ENCODE assay signal across 8 cellular contexts in genomic region chr16:67718668-67719047, GRCh38. TPM values are rescaled to one million over a fixed set of nuclear protein-coding genes. Genes with fewer than 3 reads are reported as not detected.
A peak's percentile ranks its signal among the peaks of the same experiment; 100 is the strongest.
DNase-seq lines count a peak whose midpoint lies in the region; ATAC-seq and TF ChIP-seq lines count a peak whose summit lies in the region.

No MANE protein-coding gene starts in this region.

- ATAC-seq in HG03108 (IDR thresholded peaks at IDR 0.05; ENCODE audit: unreplicated experiment) = no peak

- no peaks in the 10 kb centered on the region for H3K9me3 Mint-ChIP-seq in progenitor cell of endocrine pancreas (ENCODE audit: low read depth)

- peak overlapping the region; percentile 92 for H3K27ac Mint-ChIP-seq in progenitor cell of endocrine pancreas

- H3K4me3 Mint-ChIP-seq in progenitor cell of endocrine pancreas (ENCODE audit: low read depth) = peak overlapping the region; percentile 87

- POLR2A ChIA-PET in HEK293T (lab: Yijun Ruan, JAX) = interaction anchor here (0.5 to 2.1 kb wide), 27 partner anchors 8 to 193 kb away, joined by 3 to 12 read pairs (median 4); partner anchors contain the start of genes ACD, ENKD1, RANBP10 and TSNAXIP1

- TF ChIP-seq CTCF in foreskin fibroblast (IDR thresholded peaks at IDR 0.05; ENCODE audit: low read depth, low read length) (no peak), progenitor cell of endocrine pancreas (IDR thresholded peaks at IDR 0.05; ENCODE audit: unreplicated experiment) (no peak)

- peaks cover 1% of the 10 kb centered on the region for H3K36me3 Mint-ChIP-seq in progenitor cell of endocrine pancreas (ENCODE audit: insufficient read depth)

- peak overlapping the region; percentile 77 to 99 for H3K4me3 ChIP-seq in foreskin fibroblast (ENCODE audit: low read depth in 1 of 2, low read length in 2 of 2)

- CTCF ChIA-PET in HEK293T (lab: Yijun Ruan, JAX) = no interaction called here

- no peaks in the 10 kb centered on the region for H3K27me3 Mint-ChIP-seq in progenitor cell of endocrine pancreas

- DNase-seq in ELF-1 (ENCODE audit: low read depth, low spot score) (peak; percentile 47), HEK293T (ENCODE audit: extremely low spot score) (no peak), UCSD-AML1 (lab: John Stamatoyannopoulos, UW; ENCODE audit: unreplicated experiment) (peak; percentile 28), foreskin fibroblast (peak in 1 of 2 donors; percentile 29), progenitor cell of endocrine pancreas (ENCODE audit: low spot score, unreplicated experiment) (no peak), SW480 (ENCODE audit: low spot score) (no peak), DMS153 (lab: John Stamatoyannopoulos, UW) (no peak)

- peaks cover 34% of the 10 kb centered on the region for H3K4me1 Mint-ChIP-seq in progenitor cell of endocrine pancreas (ENCODE audit: low read depth)

TF ChIP-seq in HEK293T, 16 proteins besides CTCF, POLR2A, EP300 and RAD21:
- TF ChIP-seq L3MBTL2 (conservative IDR thresholded peaks at IDR 0.05) (0 out of 2 replicates have a peak, but pooled peaks have one; percentile 3), PKNOX1 (IDR thresholded peaks at IDR 0.05) (no peak), ELF4 (IDR thresholded peaks at IDR 0.05) (no peak), FOXA1 (IDR thresholded peaks at IDR 0.05) (no peak)

RNA-seq across cellular contexts. Expression of gene GFOD2, which starts 0.5 kb away (rescaled TPM):
- 38.8 and 40.7 TPM in 2 replicates for total RNA-seq in progenitor cell of endocrine pancreas

RNA-seq across cellular contexts. Expression of gene C16orf86, which starts 52.0 kb away (rescaled TPM):
- 2.5 and 2.6 TPM in 2 replicates for total RNA-seq in progenitor cell of endocrine pancreas

RNA-seq across cellular contexts. Expression of gene ENKD1, which starts 52.1 kb away (rescaled TPM):
- total RNA-seq in progenitor cell of endocrine pancreas = 25.1 and 26.1 TPM in 2 replicates

RNA-seq across cellular contexts. Expression of gene PARD6A, which starts 57.9 kb away (rescaled TPM):
- 5.6 and 6.4 TPM in 2 replicates for total RNA-seq in progenitor cell of endocrine pancreas

RNA-seq across cellular contexts. Expression of gene ACD, which starts 58.6 kb away (rescaled TPM):
- 32.7 and 34.7 TPM in 2 replicates for total RNA-seq in progenitor cell of endocrine pancreas

Comparison
In these comparisons a context has a peak if more than half of its experiments do, and no peak if none do; other contexts are left out.
1. DNase-seq: peak in ELF-1 (single experiment) and UCSD-AML1 (single experiment); none in HEK293T (single experiment), progenitor cell of endocrine pancreas (single experiment), SW480 (single experiment) and DMS153 (single experiment).